In the genomic region with DNA sequence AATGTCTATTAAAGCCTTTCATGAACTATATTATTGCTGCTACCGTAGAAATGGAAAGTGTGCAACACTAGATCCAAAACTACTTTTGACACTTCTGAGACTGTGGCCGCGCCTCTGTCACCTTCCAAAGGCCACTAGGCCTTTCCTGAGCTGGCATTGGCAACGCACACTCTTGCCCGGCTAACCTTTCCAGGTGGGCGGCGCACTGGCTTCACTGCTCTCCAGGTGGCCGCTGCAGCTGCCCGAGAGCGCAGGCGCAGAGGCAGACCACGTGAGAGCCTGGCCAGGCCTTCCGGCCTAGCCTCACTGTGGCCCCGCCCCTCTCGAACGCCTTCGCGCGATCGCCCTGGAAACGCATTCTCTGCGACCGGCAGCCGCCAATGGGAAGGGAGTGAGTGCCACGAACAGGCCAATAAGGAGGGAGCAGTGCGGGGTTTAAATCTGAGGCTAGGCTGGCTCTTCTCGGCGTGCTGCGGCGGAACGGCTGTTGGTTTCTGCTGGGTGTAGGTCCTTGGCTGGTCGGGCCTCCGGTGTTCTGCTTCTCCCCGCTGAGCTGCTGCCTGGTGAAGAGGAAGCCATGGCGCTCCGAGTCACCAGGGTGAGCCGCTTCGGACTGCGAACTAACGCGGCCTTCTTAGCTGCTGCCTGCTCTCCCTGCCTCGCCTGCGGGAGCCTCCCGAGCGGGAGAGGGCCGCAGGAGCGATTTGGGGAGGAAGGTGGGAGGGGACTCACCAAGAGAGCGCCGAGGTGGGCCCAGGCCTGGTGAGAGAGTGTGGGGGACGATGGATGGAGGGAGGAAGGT, we compare ENCODE assay signal across 1 cellular context.
TF ChIP-seq lines count a peak whose summit lies in the region.

CCNB1 (plus strand) TSS at position 465 of the 802 bp plus-strand sequence; CDS start at position 578, 113 bp downstream.

TF ChIP-seq in K562, 482 proteins besides CTCF, POLR2A, EP300 and RAD21 (continued from another document and continues in another):
- TF ChIP-seq ZBTB40 (IDR thresholded peaks at IDR 0.05) (peak; percentile 48; the same call in 1 of the 2 replicates), ZBTB40 (CRISPR knock-in tag; IDR thresholded peaks at IDR 0.05) (no peak), SMAD3 (CRISPR knock-in tag; conservative IDR thresholded peaks at IDR 0.05) (no peak), RAD51 (IDR thresholded peaks at IDR 0.05; ENCODE audit: borderline replicate concordance, low read depth) (peak; percentile 92), LEF1 (IDR thresholded peaks at IDR 0.05) (no peak), CCAR2 (IDR thresholded peaks at IDR 0.05; ENCODE audit: low read depth, low read length) (no peak), SPI1 (IDR thresholded peaks at IDR 0.05; ENCODE audit: borderline replicate concordance, low read depth, low read length) (no peak), ZNF518B (CRISPR knock-in tag; IDR thresholded peaks at IDR 0.05) (no peak), WHSC1 (IDR thresholded peaks at IDR 0.05; ENCODE audit: low read length) (no peak), ZNF408 (CRISPR knock-in tag; IDR thresholded peaks at IDR 0.05; ENCODE audit: low read depth) (no peak), ZNF592 (IDR thresholded peaks at IDR 0.05) (peak; percentile 90), PHF8 (IDR thresholded peaks at IDR 0.05; ENCODE audit: borderline replicate concordance, low read length) (peak; percentile 92), SAFB (IDR thresholded peaks at IDR 0.05; ENCODE audit: borderline replicate concordance, low read depth, low read length) (no peak), RBM17 (IDR thresholded peaks at IDR 0.05; ENCODE audit: borderline replicate concordance, low read depth, low read length) (no peak), RB1 (IDR thresholded peaks at IDR 0.05; ENCODE audit: low read depth) (no peak; the same call in 1 of the 2 replicates), MCM5 (IDR thresholded peaks at IDR 0.05; ENCODE audit: low read depth) (no peak), FOSL1 (tag; conservative IDR thresholded peaks at IDR 0.05) (no peak), GTF2A2 (tag; IDR thresholded peaks at IDR 0.05) (no peak), BRF1 (IDR thresholded peaks at IDR 0.05; ENCODE audit: borderline replicate concordance, extremely low read depth, insufficient read length) (no peak), ZNF75A (CRISPR knock-in tag; IDR thresholded peaks at IDR 0.05) (no peak), CHD2 (IDR thresholded peaks at IDR 0.05; ENCODE audit: low read depth, low read length) (peak; percentile 85), BHLHE40 (IDR thresholded peaks at IDR 0.05; ENCODE audit: low read length) (peak; percentile 43), USF2 (CRISPR knock-in tag; IDR thresholded peaks at IDR 0.05) (peak; percentile 93), SNIP1 (IDR thresholded peaks at IDR 0.05; ENCODE audit: low read depth) (no peak), ZNF140 (CRISPR knock-in tag; IDR thresholded peaks at IDR 0.05) (no peak), FOXP4 (CRISPR knock-in tag; IDR thresholded peaks at IDR 0.05; ENCODE audit: borderline replicate concordance) (no peak; the same call in 1 of the 2 replicates), DDX20 (tag; IDR thresholded peaks at IDR 0.05; ENCODE audit: low read depth) (no peak), ZNF551 (CRISPR knock-in tag; IDR thresholded peaks at IDR 0.05) (no peak), ILK (tag; IDR thresholded peaks at IDR 0.05; ENCODE audit: borderline replicate concordance, low read depth) (no peak)
- TF ChIP-seq, protein P1, sequence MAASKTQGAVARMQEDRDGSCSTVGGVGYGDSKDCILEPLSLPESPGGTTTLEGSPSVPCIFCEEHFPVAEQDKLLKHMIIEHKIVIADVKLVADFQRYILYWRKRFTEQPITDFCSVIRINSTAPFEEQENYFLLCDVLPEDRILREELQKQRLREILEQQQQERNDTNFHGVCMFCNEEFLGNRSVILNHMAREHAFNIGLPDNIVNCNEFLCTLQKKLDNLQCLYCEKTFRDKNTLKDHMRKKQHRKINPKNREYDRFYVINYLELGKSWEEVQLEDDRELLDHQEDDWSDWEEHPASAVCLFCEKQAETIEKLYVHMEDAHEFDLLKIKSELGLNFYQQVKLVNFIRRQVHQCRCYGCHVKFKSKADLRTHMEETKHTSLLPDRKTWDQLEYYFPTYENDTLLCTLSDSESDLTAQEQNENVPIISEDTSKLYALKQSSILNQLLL (CRISPR knock-in tag; IDR thresholded peaks at IDR 0.05; ENCODE audit: borderline replicate concordance), result no peak
- TF ChIP-seq, protein P2, sequence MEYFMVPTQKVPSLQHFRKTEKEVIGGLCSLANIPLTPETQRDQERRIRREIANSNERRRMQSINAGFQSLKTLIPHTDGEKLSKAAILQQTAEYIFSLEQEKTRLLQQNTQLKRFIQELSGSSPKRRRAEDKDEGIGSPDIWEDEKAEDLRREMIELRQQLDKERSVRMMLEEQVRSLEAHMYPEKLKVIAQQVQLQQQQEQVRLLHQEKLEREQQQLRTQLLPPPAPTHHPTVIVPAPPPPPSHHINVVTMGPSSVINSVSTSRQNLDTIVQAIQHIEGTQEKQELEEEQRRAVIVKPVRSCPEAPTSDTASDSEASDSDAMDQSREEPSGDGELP (CRISPR knock-in tag; IDR thresholded peaks at IDR 0.05; ENCODE audit: borderline replicate concordance), result peak; percentile 96
